In the genomic region with DNA sequence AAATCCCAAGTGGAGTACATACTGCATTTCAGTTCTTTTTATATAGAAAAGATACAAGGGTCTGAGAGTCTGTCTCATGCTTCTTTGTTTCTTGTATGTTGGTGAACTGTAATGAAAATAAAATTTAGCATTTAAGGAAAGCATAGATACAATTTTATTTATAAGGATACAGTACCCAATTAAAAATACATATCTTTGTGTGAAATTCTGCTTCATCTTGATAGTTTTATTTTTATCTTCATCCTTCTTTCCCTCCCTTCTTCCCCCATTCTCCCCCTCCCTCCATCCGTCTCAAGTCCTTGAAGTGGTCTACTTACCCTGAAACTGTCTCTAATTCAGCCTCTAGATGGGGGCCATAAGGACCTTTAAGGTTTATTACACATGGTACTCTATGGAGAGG, we compare ENCODE assay signal across 1 cellular context.
TF ChIP-seq lines count a peak whose summit lies in the region.

No MANE protein-coding gene starts in this region.

TF ChIP-seq in GM23338, 12 proteins besides CTCF, POLR2A, EP300 and RAD21 (continued from another document):
- TF ChIP-seq, protein P1, sequence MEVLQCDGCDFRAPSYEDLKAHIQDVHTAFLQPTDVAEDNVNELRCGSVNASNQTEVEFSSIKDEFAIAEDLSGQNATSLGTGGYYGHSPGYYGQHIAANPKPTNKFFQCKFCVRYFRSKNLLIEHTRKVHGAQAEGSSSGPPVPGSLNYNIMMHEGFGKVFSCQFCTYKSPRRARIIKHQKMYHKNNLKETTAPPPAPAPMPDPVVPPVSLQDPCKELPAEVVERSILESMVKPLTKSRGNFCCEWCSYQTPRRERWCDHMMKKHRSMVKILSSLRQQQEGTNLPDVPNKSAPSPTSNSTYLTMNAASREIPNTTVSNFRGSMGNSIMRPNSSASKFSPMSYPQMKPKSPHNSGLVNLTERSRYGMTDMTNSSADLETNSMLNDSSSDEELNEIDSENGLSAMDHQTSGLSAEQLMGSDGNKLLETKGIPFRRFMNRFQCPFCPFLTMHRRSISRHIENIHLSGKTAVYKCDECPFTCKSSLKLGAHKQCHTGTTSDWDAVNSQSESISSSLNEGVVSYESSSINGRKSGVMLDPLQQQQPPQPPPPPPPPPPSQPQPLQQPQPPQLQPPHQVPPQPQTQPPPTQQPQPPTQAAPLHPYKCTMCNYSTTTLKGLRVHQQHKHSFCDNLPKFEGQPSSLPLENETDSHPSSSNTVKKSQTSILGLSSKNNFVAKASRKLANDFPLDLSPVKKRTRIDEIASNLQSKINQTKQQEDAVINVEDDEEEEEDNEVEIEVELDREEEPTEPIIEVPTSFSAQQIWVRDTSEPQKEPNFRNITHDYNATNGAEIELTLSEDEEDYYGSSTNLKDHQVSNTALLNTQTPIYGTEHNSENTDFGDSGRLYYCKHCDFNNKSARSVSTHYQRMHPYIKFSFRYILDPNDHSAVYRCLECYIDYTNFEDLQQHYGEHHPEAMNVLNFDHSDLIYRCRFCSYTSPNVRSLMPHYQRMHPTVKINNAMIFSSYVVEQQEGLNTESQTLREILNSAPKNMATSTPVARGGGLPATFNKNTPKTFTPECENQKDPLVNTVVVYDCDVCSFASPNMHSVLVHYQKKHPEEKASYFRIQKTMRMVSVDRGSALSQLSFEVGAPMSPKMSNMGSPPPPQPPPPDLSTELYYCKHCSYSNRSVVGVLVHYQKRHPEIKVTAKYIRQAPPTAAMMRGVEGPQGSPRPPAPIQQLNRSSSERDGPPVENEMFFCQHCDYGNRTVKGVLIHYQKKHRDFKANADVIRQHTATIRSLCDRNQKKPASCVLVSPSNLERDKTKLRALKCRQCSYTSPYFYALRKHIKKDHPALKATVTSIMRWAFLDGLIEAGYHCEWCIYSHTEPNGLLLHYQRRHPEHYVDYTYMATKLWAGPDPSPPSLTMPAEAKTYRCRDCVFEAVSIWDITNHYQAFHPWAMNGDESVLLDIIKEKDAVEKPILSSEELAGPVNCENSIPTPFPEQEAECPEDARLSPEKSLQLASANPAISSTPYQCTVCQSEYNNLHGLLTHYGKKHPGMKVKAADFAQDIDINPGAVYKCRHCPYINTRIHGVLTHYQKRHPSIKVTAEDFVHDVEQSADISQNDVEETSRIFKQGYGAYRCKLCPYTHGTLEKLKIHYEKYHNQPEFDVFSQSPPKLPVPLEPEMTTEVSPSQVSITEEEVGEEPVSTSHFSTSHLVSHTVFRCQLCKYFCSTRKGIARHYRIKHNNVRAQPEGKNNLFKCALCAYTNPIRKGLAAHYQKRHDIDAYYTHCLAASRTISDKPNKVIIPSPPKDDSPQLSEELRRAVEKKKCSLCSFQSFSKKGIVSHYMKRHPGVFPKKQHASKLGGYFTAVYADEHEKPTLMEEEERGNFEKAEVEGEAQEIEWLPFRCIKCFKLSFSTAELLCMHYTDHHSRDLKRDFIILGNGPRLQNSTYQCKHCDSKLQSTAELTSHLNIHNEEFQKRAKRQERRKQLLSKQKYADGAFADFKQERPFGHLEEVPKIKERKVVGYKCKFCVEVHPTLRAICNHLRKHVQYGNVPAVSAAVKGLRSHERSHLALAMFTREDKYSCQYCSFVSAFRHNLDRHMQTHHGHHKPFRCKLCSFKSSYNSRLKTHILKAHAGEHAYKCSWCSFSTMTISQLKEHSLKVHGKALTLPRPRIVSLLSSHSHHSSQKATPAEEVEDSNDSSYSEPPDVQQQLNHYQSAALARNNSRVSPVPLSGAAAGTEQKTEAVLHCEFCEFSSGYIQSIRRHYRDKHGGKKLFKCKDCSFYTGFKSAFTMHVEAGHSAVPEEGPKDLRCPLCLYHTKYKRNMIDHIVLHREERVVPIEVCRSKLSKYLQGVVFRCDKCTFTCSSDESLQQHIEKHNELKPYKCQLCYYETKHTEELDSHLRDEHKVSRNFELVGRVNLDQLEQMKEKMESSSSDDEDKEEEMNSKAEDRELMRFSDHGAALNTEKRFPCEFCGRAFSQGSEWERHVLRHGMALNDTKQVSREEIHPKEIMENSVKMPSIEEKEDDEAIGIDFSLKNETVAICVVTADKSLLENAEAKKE (CRISPR knock-in tag; IDR thresholded peaks at IDR 0.05): no peak
- TF ChIP-seq CREB1 (CRISPR knock-in tag; IDR thresholded peaks at IDR 0.05; ENCODE audit: low read depth): no peak
- no peak for TF ChIP-seq STAT1 (IDR thresholded peaks at IDR 0.05; ENCODE audit: unreplicated experiment)
- no peak for TF ChIP-seq EZH2 (IDR thresholded peaks at IDR 0.05; ENCODE audit: low read depth, unreplicated experiment)
- TF ChIP-seq EZH2phosphoT487 (IDR thresholded peaks at IDR 0.05; ENCODE audit: unreplicated experiment): no peak
- TF ChIP-seq POLR2AphosphoS5 (IDR thresholded peaks at IDR 0.05; ENCODE audit: low read depth): no peak
- no peak for TF ChIP-seq ZNF114 (CRISPR knock-in tag; IDR thresholded peaks at IDR 0.05)
- TF ChIP-seq JUNB (IDR thresholded peaks at IDR 0.05; ENCODE audit: unreplicated experiment): no peak
- TF ChIP-seq NANOG (IDR thresholded peaks at IDR 0.05; ENCODE audit: borderline replicate concordance): no peak
